In the genomic region with DNA sequence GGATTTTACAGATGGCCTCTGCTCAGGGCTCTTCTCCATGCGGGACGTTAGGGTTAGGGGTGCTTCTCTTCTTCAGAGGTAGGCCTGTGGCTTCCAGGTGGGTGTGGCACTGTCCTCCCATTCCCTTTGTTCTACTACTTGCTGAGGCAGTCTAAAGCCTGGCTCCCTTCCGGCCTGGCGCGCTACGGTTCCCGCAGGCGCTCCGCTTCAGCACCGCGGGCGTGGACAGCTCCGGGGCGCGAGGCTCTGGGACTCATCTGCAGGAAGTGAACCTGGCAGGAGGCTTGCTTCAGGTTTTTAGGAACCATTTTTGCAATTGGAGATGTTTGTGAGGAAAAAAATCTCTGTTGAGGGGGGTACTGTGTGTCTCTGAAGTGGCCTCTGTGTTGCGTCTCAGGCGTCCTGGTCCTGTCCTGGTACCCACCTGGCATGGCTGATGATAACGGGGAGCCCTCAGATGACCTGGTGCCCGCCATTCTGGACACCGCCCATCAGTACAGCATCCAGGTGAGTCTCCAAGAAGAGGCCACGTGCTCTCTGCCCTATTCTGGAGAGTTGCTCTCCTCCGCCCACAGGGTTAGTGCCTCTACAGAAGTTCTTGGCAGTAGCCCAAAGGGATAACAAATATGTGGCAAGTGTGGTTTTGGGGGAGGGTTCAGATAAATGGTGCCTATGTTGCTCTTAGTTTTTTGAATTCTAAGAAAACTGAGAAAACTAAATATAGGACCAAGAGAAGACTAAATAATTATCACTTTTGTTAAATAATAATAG, we compare ENCODE assay signal across 1 cellular context.
TF ChIP-seq lines count a peak whose summit lies in the region.

No MANE protein-coding gene starts in this region.

TF ChIP-seq in H1, 55 proteins besides CTCF, POLR2A, EP300 and RAD21:
- no peak for TF ChIP-seq TAF1 (IDR thresholded peaks at IDR 0.05; ENCODE audit: low read depth, low read length)
- TF ChIP-seq CREB1 (IDR thresholded peaks at IDR 0.05), result no peak
- TF ChIP-seq FOSL1 (IDR thresholded peaks at IDR 0.05; ENCODE audit: insufficient read depth, low read depth, low read length), result no peak
- TF ChIP-seq SIRT6 (IDR thresholded peaks at IDR 0.05; ENCODE audit: low read length), result no peak
- 0 out of 2 replicates have a peak, but pooled peaks have one; percentile 28 for TF ChIP-seq TBP (IDR thresholded peaks at IDR 0.05; ENCODE audit: low read depth, low read length)
- TF ChIP-seq JUN (IDR thresholded peaks at IDR 0.05; ENCODE audit: low read depth, low read length), result no peak
- TF ChIP-seq SP1 (IDR thresholded peaks at IDR 0.05; ENCODE audit: low read depth, low read length), result no peak
- TF ChIP-seq SP2 (IDR thresholded peaks at IDR 0.05; ENCODE audit: low read length), result no peak
- peak; percentile 82; the same call in 1 of the 2 replicates for TF ChIP-seq GABPA (IDR thresholded peaks at IDR 0.05; ENCODE audit: borderline replicate concordance, insufficient read depth, low read length)
- peak; percentile 92 for TF ChIP-seq MAX (IDR thresholded peaks at IDR 0.05)
- TF ChIP-seq KDM5A (IDR thresholded peaks at IDR 0.05; ENCODE audit: low read length), result no peak
- TF ChIP-seq HDAC2 (IDR thresholded peaks at IDR 0.05; ENCODE audit: borderline replicate concordance in 1 of 2, low read depth in 2 of 2, low read length in 2 of 2), result peak; percentile 88 to 90; a peak in 3 of 4 replicates
- TF ChIP-seq TEAD4 (IDR thresholded peaks at IDR 0.05; ENCODE audit: low read depth, low read length), result no peak
- no peak for TF ChIP-seq NRF1 (IDR thresholded peaks at IDR 0.05; ENCODE audit: low read depth, low read length)
- no peak for TF ChIP-seq HDAC6 (IDR thresholded peaks at IDR 0.05; ENCODE audit: low read depth, low read length)
- no peak for TF ChIP-seq EZH2 (IDR thresholded peaks at IDR 0.05; ENCODE audit: low read depth, low read length, severe bottlenecking)
- TF ChIP-seq, protein P1, sequence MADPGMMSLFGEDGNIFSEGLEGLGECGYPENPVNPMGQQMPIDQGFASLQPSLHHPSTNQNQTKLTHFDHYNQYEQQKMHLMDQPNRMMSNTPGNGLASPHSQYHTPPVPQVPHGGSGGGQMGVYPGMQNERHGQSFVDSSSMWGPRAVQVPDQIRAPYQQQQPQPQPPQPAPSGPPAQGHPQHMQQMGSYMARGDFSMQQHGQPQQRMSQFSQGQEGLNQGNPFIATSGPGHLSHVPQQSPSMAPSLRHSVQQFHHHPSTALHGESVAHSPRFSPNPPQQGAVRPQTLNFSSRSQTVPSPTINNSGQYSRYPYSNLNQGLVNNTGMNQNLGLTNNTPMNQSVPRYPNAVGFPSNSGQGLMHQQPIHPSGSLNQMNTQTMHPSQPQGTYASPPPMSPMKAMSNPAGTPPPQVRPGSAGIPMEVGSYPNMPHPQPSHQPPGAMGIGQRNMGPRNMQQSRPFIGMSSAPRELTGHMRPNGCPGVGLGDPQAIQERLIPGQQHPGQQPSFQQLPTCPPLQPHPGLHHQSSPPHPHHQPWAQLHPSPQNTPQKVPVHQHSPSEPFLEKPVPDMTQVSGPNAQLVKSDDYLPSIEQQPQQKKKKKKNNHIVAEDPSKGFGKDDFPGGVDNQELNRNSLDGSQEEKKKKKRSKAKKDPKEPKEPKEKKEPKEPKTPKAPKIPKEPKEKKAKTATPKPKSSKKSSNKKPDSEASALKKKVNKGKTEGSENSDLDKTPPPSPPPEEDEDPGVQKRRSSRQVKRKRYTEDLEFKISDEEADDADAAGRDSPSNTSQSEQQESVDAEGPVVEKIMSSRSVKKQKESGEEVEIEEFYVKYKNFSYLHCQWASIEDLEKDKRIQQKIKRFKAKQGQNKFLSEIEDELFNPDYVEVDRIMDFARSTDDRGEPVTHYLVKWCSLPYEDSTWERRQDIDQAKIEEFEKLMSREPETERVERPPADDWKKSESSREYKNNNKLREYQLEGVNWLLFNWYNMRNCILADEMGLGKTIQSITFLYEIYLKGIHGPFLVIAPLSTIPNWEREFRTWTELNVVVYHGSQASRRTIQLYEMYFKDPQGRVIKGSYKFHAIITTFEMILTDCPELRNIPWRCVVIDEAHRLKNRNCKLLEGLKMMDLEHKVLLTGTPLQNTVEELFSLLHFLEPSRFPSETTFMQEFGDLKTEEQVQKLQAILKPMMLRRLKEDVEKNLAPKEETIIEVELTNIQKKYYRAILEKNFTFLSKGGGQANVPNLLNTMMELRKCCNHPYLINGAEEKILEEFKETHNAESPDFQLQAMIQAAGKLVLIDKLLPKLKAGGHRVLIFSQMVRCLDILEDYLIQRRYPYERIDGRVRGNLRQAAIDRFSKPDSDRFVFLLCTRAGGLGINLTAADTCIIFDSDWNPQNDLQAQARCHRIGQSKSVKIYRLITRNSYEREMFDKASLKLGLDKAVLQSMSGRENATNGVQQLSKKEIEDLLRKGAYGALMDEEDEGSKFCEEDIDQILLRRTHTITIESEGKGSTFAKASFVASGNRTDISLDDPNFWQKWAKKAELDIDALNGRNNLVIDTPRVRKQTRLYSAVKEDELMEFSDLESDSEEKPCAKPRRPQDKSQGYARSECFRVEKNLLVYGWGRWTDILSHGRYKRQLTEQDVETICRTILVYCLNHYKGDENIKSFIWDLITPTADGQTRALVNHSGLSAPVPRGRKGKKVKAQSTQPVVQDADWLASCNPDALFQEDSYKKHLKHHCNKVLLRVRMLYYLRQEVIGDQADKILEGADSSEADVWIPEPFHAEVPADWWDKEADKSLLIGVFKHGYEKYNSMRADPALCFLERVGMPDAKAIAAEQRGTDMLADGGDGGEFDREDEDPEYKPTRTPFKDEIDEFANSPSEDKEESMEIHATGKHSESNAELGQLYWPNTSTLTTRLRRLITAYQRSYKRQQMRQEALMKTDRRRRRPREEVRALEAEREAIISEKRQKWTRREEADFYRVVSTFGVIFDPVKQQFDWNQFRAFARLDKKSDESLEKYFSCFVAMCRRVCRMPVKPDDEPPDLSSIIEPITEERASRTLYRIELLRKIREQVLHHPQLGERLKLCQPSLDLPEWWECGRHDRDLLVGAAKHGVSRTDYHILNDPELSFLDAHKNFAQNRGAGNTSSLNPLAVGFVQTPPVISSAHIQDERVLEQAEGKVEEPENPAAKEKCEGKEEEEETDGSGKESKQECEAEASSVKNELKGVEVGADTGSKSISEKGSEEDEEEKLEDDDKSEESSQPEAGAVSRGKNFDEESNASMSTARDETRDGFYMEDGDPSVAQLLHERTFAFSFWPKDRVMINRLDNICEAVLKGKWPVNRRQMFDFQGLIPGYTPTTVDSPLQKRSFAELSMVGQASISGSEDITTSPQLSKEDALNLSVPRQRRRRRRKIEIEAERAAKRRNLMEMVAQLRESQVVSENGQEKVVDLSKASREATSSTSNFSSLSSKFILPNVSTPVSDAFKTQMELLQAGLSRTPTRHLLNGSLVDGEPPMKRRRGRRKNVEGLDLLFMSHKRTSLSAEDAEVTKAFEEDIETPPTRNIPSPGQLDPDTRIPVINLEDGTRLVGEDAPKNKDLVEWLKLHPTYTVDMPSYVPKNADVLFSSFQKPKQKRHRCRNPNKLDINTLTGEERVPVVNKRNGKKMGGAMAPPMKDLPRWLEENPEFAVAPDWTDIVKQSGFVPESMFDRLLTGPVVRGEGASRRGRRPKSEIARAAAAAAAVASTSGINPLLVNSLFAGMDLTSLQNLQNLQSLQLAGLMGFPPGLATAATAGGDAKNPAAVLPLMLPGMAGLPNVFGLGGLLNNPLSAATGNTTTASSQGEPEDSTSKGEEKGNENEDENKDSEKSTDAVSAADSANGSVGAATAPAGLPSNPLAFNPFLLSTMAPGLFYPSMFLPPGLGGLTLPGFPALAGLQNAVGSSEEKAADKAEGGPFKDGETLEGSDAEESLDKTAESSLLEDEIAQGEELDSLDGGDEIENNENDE (IDR thresholded peaks at IDR 0.05; ENCODE audit: insufficient replicate concordance, low read length), result no peak
- TF ChIP-seq CEBPB (IDR thresholded peaks at IDR 0.05; ENCODE audit: low read depth, low read length), result no peak
- no peak for TF ChIP-seq RFX5 (IDR thresholded peaks at IDR 0.05; ENCODE audit: borderline replicate concordance, low read depth, low read length)
- no peak for TF ChIP-seq ATF2 (IDR thresholded peaks at IDR 0.05; ENCODE audit: low read length)
- no peak for TF ChIP-seq ASH2L (IDR thresholded peaks at IDR 0.05; ENCODE audit: low read length)
- TF ChIP-seq NANOG (IDR thresholded peaks at IDR 0.05; ENCODE audit: insufficient read depth, low read depth, low read length, poor library complexity, severe bottlenecking), result no peak
- no peak for TF ChIP-seq PHF8 (conservative IDR thresholded peaks at IDR 0.05; ENCODE audit: low read depth, low read length)
- no peak for TF ChIP-seq SP4 (IDR thresholded peaks at IDR 0.05; ENCODE audit: low read length)
- TF ChIP-seq CTBP2 (IDR thresholded peaks at IDR 0.05; ENCODE audit: borderline replicate concordance, insufficient read depth, insufficient read length, low read length), result no peak
- TF ChIP-seq BRCA1 (IDR thresholded peaks at IDR 0.05; ENCODE audit: low read depth, low read length), result no peak
- TF ChIP-seq GTF2F1 (IDR thresholded peaks at IDR 0.05; ENCODE audit: borderline replicate concordance, low read depth, low read length), result no peak
- peak; percentile 59; the same call in 1 of the 2 replicates for TF ChIP-seq YY1 (IDR thresholded peaks at IDR 0.05; ENCODE audit: low read depth, low read length)
- no peak for TF ChIP-seq MAFK (IDR thresholded peaks at IDR 0.05; ENCODE audit: low read depth, low read length)
- no peak for TF ChIP-seq POU5F1 (IDR thresholded peaks at IDR 0.05; ENCODE audit: low read depth, low read length)
- TF ChIP-seq SUZ12 (IDR thresholded peaks at IDR 0.05; ENCODE audit: low read length), result no peak
- no peak for TF ChIP-seq EGR1 (IDR thresholded peaks at IDR 0.05; ENCODE audit: borderline replicate concordance, low read depth, low read length)
- TF ChIP-seq RBBP5 (IDR thresholded peaks at IDR 0.05; ENCODE audit: borderline replicate concordance, low read depth, low read length), result no peak
- TF ChIP-seq ZNF274 (IDR thresholded peaks at IDR 0.05; ENCODE audit: borderline replicate concordance, extremely low read depth, low read length), result no peak
- no peak for TF ChIP-seq BCL11A (IDR thresholded peaks at IDR 0.05; ENCODE audit: low read depth in 2 of 2, low read length in 2 of 2)
- no peak for TF ChIP-seq KDM4A (IDR thresholded peaks at IDR 0.05; ENCODE audit: low read depth, low read length, severe bottlenecking)
- no peak for TF ChIP-seq JUND (IDR thresholded peaks at IDR 0.05; ENCODE audit: low read length)
- TF ChIP-seq, protein P2, sequence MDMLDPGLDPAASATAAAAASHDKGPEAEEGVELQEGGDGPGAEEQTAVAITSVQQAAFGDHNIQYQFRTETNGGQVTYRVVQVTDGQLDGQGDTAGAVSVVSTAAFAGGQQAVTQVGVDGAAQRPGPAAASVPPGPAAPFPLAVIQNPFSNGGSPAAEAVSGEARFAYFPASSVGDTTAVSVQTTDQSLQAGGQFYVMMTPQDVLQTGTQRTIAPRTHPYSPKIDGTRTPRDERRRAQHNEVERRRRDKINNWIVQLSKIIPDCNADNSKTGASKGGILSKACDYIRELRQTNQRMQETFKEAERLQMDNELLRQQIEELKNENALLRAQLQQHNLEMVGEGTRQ (IDR thresholded peaks at IDR 0.05; ENCODE audit: low read length), result no peak
- no peak for TF ChIP-seq TCF12 (IDR thresholded peaks at IDR 0.05; ENCODE audit: low read depth, low read length)
- TF ChIP-seq, protein P3, sequence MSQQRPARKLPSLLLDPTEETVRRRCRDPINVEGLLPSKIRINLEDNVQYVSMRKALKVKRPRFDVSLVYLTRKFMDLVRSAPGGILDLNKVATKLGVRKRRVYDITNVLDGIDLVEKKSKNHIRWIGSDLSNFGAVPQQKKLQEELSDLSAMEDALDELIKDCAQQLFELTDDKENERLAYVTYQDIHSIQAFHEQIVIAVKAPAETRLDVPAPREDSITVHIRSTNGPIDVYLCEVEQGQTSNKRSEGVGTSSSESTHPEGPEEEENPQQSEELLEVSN (IDR thresholded peaks at IDR 0.05), result peak; percentile 60
- no peak for TF ChIP-seq CBX5 (IDR thresholded peaks at IDR 0.05; ENCODE audit: low read depth, low read length)
- no peak for TF ChIP-seq POLR2AphosphoS5 (IDR thresholded peaks at IDR 0.05; ENCODE audit: low read depth, low read length)
- no peak for TF ChIP-seq ATF3 (IDR thresholded peaks at IDR 0.05; ENCODE audit: insufficient read depth, low read depth, low read length)
- no peak for TF ChIP-seq CHD2 (IDR thresholded peaks at IDR 0.05; ENCODE audit: low read length)
- no peak for TF ChIP-seq KDM1A (IDR thresholded peaks at IDR 0.05; ENCODE audit: borderline replicate concordance, low read length)
- TF ChIP-seq TAF7 (optimal IDR thresholded peaks at IDR 0.05; ENCODE audit: borderline replicate concordance, low read depth, low read length), result peak; percentile 47
- TF ChIP-seq SIN3A (conservative IDR thresholded peaks at IDR 0.05 in 1 of 2, IDR thresholded peaks at IDR 0.05 in 1 of 2; ENCODE audit: low read depth in 1 of 2, low read length in 2 of 2), result peak; percentile 98 to 99
- TF ChIP-seq CHD1 (IDR thresholded peaks at IDR 0.05; ENCODE audit: low read depth, low read length), result no peak
- TF ChIP-seq SAP30 (IDR thresholded peaks at IDR 0.05; ENCODE audit: insufficient read depth, insufficient replicate concordance, low read length), result no peak
- TF ChIP-seq RNF2 (IDR thresholded peaks at IDR 0.05; ENCODE audit: borderline replicate concordance, low read depth, low read length, missing control alignments, poor library complexity, severe bottlenecking), result no peak
- TF ChIP-seq CBX8 (IDR thresholded peaks at IDR 0.05; ENCODE audit: borderline replicate concordance, low read depth, low read length), result no peak
- TF ChIP-seq BACH1 (IDR thresholded peaks at IDR 0.05; ENCODE audit: low read length), result no peak
- no peak for TF ChIP-seq SRF (IDR thresholded peaks at IDR 0.05; ENCODE audit: low read depth, low read length)
- TF ChIP-seq RXRA (IDR thresholded peaks at IDR 0.05; ENCODE audit: insufficient read depth, low read depth, low read length), result no peak
- TF ChIP-seq SIX5 (IDR thresholded peaks at IDR 0.05; ENCODE audit: low read depth, low read length), result no peak
